ENCODE assay signal across 8 cellular contexts in genomic region chr10:22320591-22321155, GRCh38. TPM values are rescaled to one million over a fixed set of nuclear protein-coding genes. Genes with fewer than 3 reads are reported as not detected.
DNase-seq lines count a peak whose midpoint lies in the region; ATAC-seq, FAIRE-seq and TF ChIP-seq lines count a peak whose summit lies in the region.

Gene BMI1 (plus strand): TSS chr10:22321099. CDS start chr10:22326450, 5,351 bp downstream.

- peaks cover 10 to 15% of the 10 kb centered on the region in 2 donors for H3K4me1 ChIP-seq in kidney (ENCODE audit: control insufficient read depth in 1 of 2, insufficient read depth in 1 of 2, low read depth in 1 of 2, low read length in 2 of 2)
- H3K4me1 ChIP-seq in spleen: peaks cover 35 to 75% (median 64%) of the 10 kb centered on the region in 6 donors

- WGBS in spleen, 5 donors: 0 to 1% (median 0%) methylated on average over 25 to 78 of the region's 85 CpGs; no CpG with 5 or more reads in 1 of the 5 donors

- POLR2A ChIA-PET in HEK293T (lab: Yijun Ruan, JAX): interaction anchor here (0.6 to 1.6 kb wide), 6 partner anchors 11 to 317 kb away, joined by 3 to 4 read pairs (median 3); partner anchors contain the start of gene DNAJC1

- H3K9me3 ChIP-seq in kidney (ENCODE audit: control insufficient read depth in 1 of 2, low read length in 2 of 2) (no peaks in the 10 kb centered on the region), spleen (no peaks in the 10 kb centered on the region)

- H3K36me3 ChIP-seq in kidney (ENCODE audit: control insufficient read depth in 1 of 2, insufficient read depth in 2 of 2, low read length in 2 of 2) (no peaks in the 10 kb centered on the region), spleen (no peaks in the 10 kb centered on the region)

- FAIRE-seq in kidney (lab: Jason Lieb, UNC): no peak

- H3K9ac ChIP-seq in kidney (ENCODE audit: low read length in 2 of 2): peak within 1 kb of the TSS; percentile 68 to 82

- TF ChIP-seq CTCF in coronary artery (IDR thresholded peaks at IDR 0.05): no peak
- peak; percentile 0 for TF ChIP-seq CTCF in kidney (IDR thresholded peaks at IDR 0.05; ENCODE audit: borderline replicate concordance, extremely low read depth, insufficient read depth)
- peak in 1 of 11 experiments; percentile 9 for TF ChIP-seq CTCF in spleen (IDR thresholded peaks at IDR 0.05 in 8 of 11, conservative IDR thresholded peaks at IDR 0.05 in 3 of 11)

- H3K27ac ChIP-seq in coronary artery: peak within 1 kb of the TSS; percentile 95 to 97
- peak within 1 kb of the TSS; percentile 81 to 96 for H3K27ac ChIP-seq in kidney (ENCODE audit: low read depth in 2 of 2, low read length in 2 of 2)
- peak within 1 kb of the TSS; percentile 87 to 97 (median 94) for H3K27ac ChIP-seq in spleen

- DNase-seq in ELR (ENCODE audit: low read depth): peak; percentile 80
- DNase-seq in HEK293T (ENCODE audit: extremely low spot score): peak; percentile 80
- DNase-seq in NCI-H2171 (lab: John Stamatoyannopoulos, UW): peak; percentile 72
- DNase-seq in coronary artery (ENCODE audit: low spot score): peak; percentile 95
- peak; percentile 93 for DNase-seq in kidney
- peak; percentile 90 for DNase-seq in spleen

- CTCF ChIA-PET in HEK293T (lab: Yijun Ruan, JAX): no interaction called here

- ATAC-seq in activated CD4-positive, CD25-positive, alpha-beta regulatory T cell treated with anti-CD3 and anti-CD28 coated beads, Interleukin-2, amount 50 U/mL, for 24 hours: peak; percentile 39 to 42
- ATAC-seq in GM21515 (IDR thresholded peaks at IDR 0.05; ENCODE audit: unreplicated experiment): no peak

- H3K4me3 ChIP-seq in coronary artery (peak within 1 kb of the TSS; percentile 90), kidney (ENCODE audit: low read length in 2 of 2) (peak within 1 kb of the TSS; percentile 74 to 81), spleen (peak within 1 kb of the TSS; percentile 74 to 92 (median 84))

- intact Hi-C loops in kidney (cut with DNase I) (no loop called here), spleen (cut with DNase I; ENCODE audit: low total_unique reads) (no loop called here)

- peaks cover 0 to 39% (median 0%) of the 10 kb centered on the region in 7 donors for H3K27me3 ChIP-seq in spleen (replicated peaks in 1 of 7)

- no peak for TF ChIP-seq POLR2A in spleen (IDR thresholded peaks at IDR 0.05)

TF ChIP-seq in HEK293T, 16 proteins besides CTCF, POLR2A, EP300 and RAD21:
- no peak for TF ChIP-seq PKNOX1 (IDR thresholded peaks at IDR 0.05)
- no peak for TF ChIP-seq LEF1 (IDR thresholded peaks at IDR 0.05; ENCODE audit: borderline replicate concordance)
- no peak for TF ChIP-seq HDGF (IDR thresholded peaks at IDR 0.05; ENCODE audit: borderline replicate concordance)
- TF ChIP-seq TARDBP (IDR thresholded peaks at IDR 0.05): no peak
- no peak for TF ChIP-seq BHLHE40 (IDR thresholded peaks at IDR 0.05; ENCODE audit: borderline replicate concordance)
- no peak for TF ChIP-seq SUZ12 (IDR thresholded peaks at IDR 0.05)
- TF ChIP-seq CTBP1 (IDR thresholded peaks at IDR 0.05; ENCODE audit: borderline replicate concordance): no peak
- TF ChIP-seq NFRKB (IDR thresholded peaks at IDR 0.05): no peak
- TF ChIP-seq SP1 (IDR thresholded peaks at IDR 0.05): no peak
- TF ChIP-seq FOXM1 (IDR thresholded peaks at IDR 0.05; ENCODE audit: borderline replicate concordance): no peak
- no peak for TF ChIP-seq FOXK2 (IDR thresholded peaks at IDR 0.05)
- no peak for TF ChIP-seq ELF4 (IDR thresholded peaks at IDR 0.05)
- no peak for TF ChIP-seq L3MBTL2 (conservative IDR thresholded peaks at IDR 0.05)
- TF ChIP-seq FOXA1 (IDR thresholded peaks at IDR 0.05): no peak

RNA-seq across cellular contexts. Expression of gene BMI1, which starts in this region (rescaled TPM):
- 49.0 TPM for total RNA-seq in kidney
- polyA plus RNA-seq in kidney (ENCODE audit: insufficient read depth, low read depth, low replicate concordance): 18.7 TPM
- 10 to 100 TPM; 47.1 to 89.7 (median 68.2) TPM for total RNA-seq in spleen
- polyA plus RNA-seq in spleen: 10 to 100 TPM; 26.9 to 38.7 (median 27.1) TPM
